Comparison of ENCODE assay signal across 18 cellular contexts in the genomic region with DNA sequence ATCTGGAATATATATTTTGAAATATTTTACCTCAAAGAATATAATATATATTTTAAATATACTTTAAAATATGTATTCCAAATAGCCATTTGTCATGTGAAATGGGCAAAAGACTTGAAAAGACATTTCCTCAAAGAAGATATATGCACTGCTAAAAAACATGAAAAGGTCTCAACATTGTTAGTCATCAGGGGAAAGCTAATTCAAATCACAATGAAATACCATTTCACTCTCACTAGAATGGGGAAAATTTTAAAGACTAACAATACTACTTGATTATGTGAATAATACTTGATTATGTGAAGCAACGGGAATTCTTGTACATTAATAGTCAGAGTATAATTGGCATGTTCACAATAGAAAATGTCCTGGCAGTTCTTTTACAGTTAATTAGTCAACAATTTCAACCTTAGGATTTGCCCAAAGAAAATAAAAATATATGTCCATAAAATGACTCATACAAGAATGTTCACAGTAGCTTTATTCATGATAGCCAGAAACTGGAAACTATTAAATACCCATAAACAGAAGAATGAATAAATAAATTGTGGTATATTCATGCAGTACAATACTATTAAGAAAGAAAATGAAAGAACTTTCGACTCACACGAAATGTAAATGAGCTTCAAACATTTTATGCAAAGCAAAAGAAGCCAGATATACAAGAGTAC. TPM values are rescaled to one million over a fixed set of nuclear protein-coding genes. Genes with fewer than 3 reads are reported as not detected.
DNase-seq lines count a peak whose midpoint lies in the region; ATAC-seq and TF ChIP-seq lines count a peak whose summit lies in the region.
"Had no signal": no experiment of that assay in that cellular context is flagged by ENCODE, and none has a peak within 500 bp of the region (broad histone marks: within the 10 kb centered on the region; RNA-seq: fewer than 3 reads in every experiment).

No MANE protein-coding gene starts in this region.

- no peak for TF ChIP-seq RAD21 in HCT116 (IDR thresholded peaks at IDR 0.05; ENCODE audit: low read depth)

- peaks cover 30% of the 10 kb centered on the region for H3K4me1 Mint-ChIP-seq in activated naive CD8-positive, alpha-beta T cell treated with anti-CD3 and anti-CD28 coated beads, Interleukin-2, amount 50 U/mL, for 24 hours

- TF ChIP-seq CTCF in AG04450 (IDR thresholded peaks at IDR 0.05; ENCODE audit: low read depth, low read length) (no peak), HCT116 (IDR thresholded peaks at IDR 0.05 in 2 of 3, conservative IDR thresholded peaks at IDR 0.05 in 1 of 3; ENCODE audit: borderline replicate concordance in 1 of 3, insufficient read depth in 1 of 3, low read depth in 2 of 3, low read length in 2 of 3) (no peak), fibroblast of villous mesenchyme (IDR thresholded peaks at IDR 0.05; ENCODE audit: insufficient read depth, low read depth, low read length) (no peak)

- CTCF ChIA-PET in AG04450 (lab: Charles Lee) (interaction anchor here (1.0 kb wide), 1 partner anchor 12 kb away, joined by 3 read pairs; no protein-coding TSS in a partner anchor), HCT116 (lab: Charles Lee) (no interaction called here)

- intact Hi-C loops in HCT116 (cut with micrococcal nuclease), result no loop called here

- no peak for TF ChIP-seq POLR2A in HCT116 (IDR thresholded peaks at IDR 0.05; ENCODE audit: borderline replicate concordance, extremely low read depth, insufficient read depth, insufficient read length)

- peaks cover 0 to 29% of the 10 kb centered on the region in 2 experiments; a peak in 3 of 4 replicates for H3K4me1 ChIP-seq in HCT116 (ENCODE audit: control insufficient read depth in 1 of 2, insufficient read depth in 2 of 2, low read length in 2 of 2)
- H3K4me1 ChIP-seq: Caco-2, heart right ventricle, right lobe of liver, testis had no signal

- no peaks in the 10 kb centered on the region for H3K9me3 ChIP-seq in AG04450 (ENCODE audit: control insufficient read depth, insufficient read depth, low read length)
- no peaks in the 10 kb centered on the region for H3K9me3 ChIP-seq in HCT116 (ENCODE audit: control insufficient read depth in 1 of 2, insufficient read depth in 1 of 2, low read depth in 1 of 2, low read length in 2 of 2)
- H3K9me3 ChIP-seq: Caco-2, heart right ventricle, neutrophil, right lobe of liver, testis had no signal

- H3K4me3 Mint-ChIP-seq in activated naive CD8-positive, alpha-beta T cell treated with anti-CD3 and anti-CD28 coated beads, Interleukin-2, amount 50 U/mL, for 24 hours, result no peak overlapping the region

- H3K4me2 ChIP-seq in HCT116 (ENCODE audit: low read length), result peak overlapping the region; percentile 22; the same call in 1 of the 2 replicates

- no peaks in the 10 kb centered on the region for H3K79me2 ChIP-seq in HCT116 (ENCODE audit: insufficient read depth, low read length)

- POLR2A ChIA-PET in AG04450 (lab: Yijun Ruan, JAX) (interaction anchor here (0.6 to 0.9 kb wide), 2 partner anchors 74 to 76 kb away, joined by 3 to 4 read pairs; no protein-coding TSS in a partner anchor), HCT116 (lab: Charles Lee) (no interaction called here)

- DNase-seq in AG04450 (ENCODE audit: low read depth, low spot score) (peak; percentile 2), HCT116 (ENCODE audit: low read depth, low spot score) (no peak), fibroblast of villous mesenchyme (ENCODE audit: low read depth) (peak; percentile 30), SIG-M5 (lab: John Stamatoyannopoulos, UW) (no peak), DMS 273 treated with DMSO at 0.1 percent for 48 hours (lab: John Stamatoyannopoulos, UW) (no peak), NCI-H146 treated with DMSO at 0.1 percent for 48 hours (lab: John Stamatoyannopoulos, UW; ENCODE audit: unreplicated experiment) (no peak)
- DNase-seq in activated naive CD8-positive, alpha-beta T cell treated with anti-CD3 and anti-CD28 coated beads, Interleukin-2, amount 50 U/mL, for 24 hours, result no peak
- DNase-seq: activated CD4-positive, alpha-beta T cell treated with anti-CD3 and anti-CD28 coated beads, Interleukin-2, amount 50 U/mL, for 48 hours; activated T-cell treated with anti-CD3 and anti-CD28 coated beads, Interleukin-2, amount 50 U/mL, for 48 hours; Caco-2; H7; heart right ventricle; left cardiac atrium; right lobe of liver; stimulated activated CD4-positive, alpha-beta T cell treated with anti-CD3 and anti-CD28 coated beads, Interleukin-4, amount 100 ng/mL, for 1 hour; testis had no signal

- H3K27me3 ChIP-seq in AG04450 (ENCODE audit: control insufficient read depth, insufficient read depth, low read length), result no peaks in the 10 kb centered on the region
- no peaks in the 10 kb centered on the region for H3K27me3 ChIP-seq in HCT116 (ENCODE audit: insufficient read depth, low read length)
- H3K27me3 ChIP-seq: heart right ventricle, neutrophil, right lobe of liver, testis had no signal

- no peaks in the 10 kb centered on the region for H3K36me3 ChIP-seq in HCT116 (ENCODE audit: control insufficient read depth in 1 of 2, insufficient read depth in 2 of 2, low read length in 2 of 2)
- H3K36me3 ChIP-seq: heart right ventricle, neutrophil, right lobe of liver had no signal

- no peak overlapping the region for H2AFZ ChIP-seq in HCT116 (ENCODE audit: low read depth, low read length, poor library complexity, severe bottlenecking)

- ATAC-seq in HCT116 (no peak), GM21367 (IDR thresholded peaks at IDR 0.05; ENCODE audit: unreplicated experiment) (no peak)
- ATAC-seq in activated naive CD8-positive, alpha-beta T cell treated with anti-CD3 and anti-CD28 coated beads, Interleukin-2, amount 50 U/mL, for 24 hours, result peak; percentile 74
- ATAC-seq: heart right ventricle, left cardiac atrium, right lobe of liver had no signal

- H3K9me3 Mint-ChIP-seq in activated naive CD8-positive, alpha-beta T cell treated with anti-CD3 and anti-CD28 coated beads, Interleukin-2, amount 50 U/mL, for 24 hours, result no peaks in the 10 kb centered on the region

- H3K27ac ChIP-seq in AG04450 (ENCODE audit: low read depth, low read length) (no peak overlapping the region), HCT116 (ENCODE audit: low read depth, low read length) (no peak overlapping the region)
- H3K27ac ChIP-seq: heart right ventricle, neutrophil, right lobe of liver, testis had no signal

- no peak overlapping the region for H3K27ac Mint-ChIP-seq in activated naive CD8-positive, alpha-beta T cell treated with anti-CD3 and anti-CD28 coated beads, Interleukin-2, amount 50 U/mL, for 24 hours

- H3K9me2 ChIP-seq in HCT116 (ENCODE audit: insufficient read depth), result no peaks in the 10 kb centered on the region; the same call in 1 of the 2 replicates

- H3K9ac ChIP-seq in HCT116 (ENCODE audit: low read length), result no peak overlapping the region

- H3K4me3 ChIP-seq in AG04450 (ENCODE audit: low read depth, low read length) (no peak overlapping the region; the same call in 1 of the 2 replicates), HCT116 (replicated peaks in 1 of 2; ENCODE audit: low read depth in 1 of 2, low read length in 2 of 2) (no peak overlapping the region), fibroblast of villous mesenchyme (ENCODE audit: low read depth, low read length) (no peak overlapping the region)
- H3K4me3 ChIP-seq: heart right ventricle, right lobe of liver, testis had no signal

- RAD21 ChIA-PET in HCT116 (lab: Charles Lee; ENCODE audit: low non-redundant PET in 1 of 2, low total read pairs in 2 of 2, uncharacterized antibody in 2 of 2, unreplicated experiment in 2 of 2), result no interaction called here

- no peaks in the 10 kb centered on the region for H4K20me1 ChIP-seq in HCT116 (ENCODE audit: insufficient read depth)

- H3K36me3 Mint-ChIP-seq in activated naive CD8-positive, alpha-beta T cell treated with anti-CD3 and anti-CD28 coated beads, Interleukin-2, amount 50 U/mL, for 24 hours (ENCODE audit: low read depth), result peaks cover 3% of the 10 kb centered on the region

- no TSS peak for BruUV-seq in HCT116 (replicated peaks; lab: Mats Ljungman, UMichigan)

- no peaks in the 10 kb centered on the region for H3K27me3 Mint-ChIP-seq in activated naive CD8-positive, alpha-beta T cell treated with anti-CD3 and anti-CD28 coated beads, Interleukin-2, amount 50 U/mL, for 24 hours

TF ChIP-seq in HCT116, 20 proteins besides CTCF, POLR2A, EP300 and RAD21 (continues in another document):
- TF ChIP-seq TCF7L2 (IDR thresholded peaks at IDR 0.05; ENCODE audit: borderline replicate concordance, extremely low read depth, insufficient read depth, insufficient read length) (no peak), EZH2phosphoT487 (IDR thresholded peaks at IDR 0.05; ENCODE audit: borderline replicate concordance) (no peak), POLR2AphosphoS5 (IDR thresholded peaks at IDR 0.05; ENCODE audit: low read depth, low read length) (no peak)
- TF ChIP-seq, protein P1, sequence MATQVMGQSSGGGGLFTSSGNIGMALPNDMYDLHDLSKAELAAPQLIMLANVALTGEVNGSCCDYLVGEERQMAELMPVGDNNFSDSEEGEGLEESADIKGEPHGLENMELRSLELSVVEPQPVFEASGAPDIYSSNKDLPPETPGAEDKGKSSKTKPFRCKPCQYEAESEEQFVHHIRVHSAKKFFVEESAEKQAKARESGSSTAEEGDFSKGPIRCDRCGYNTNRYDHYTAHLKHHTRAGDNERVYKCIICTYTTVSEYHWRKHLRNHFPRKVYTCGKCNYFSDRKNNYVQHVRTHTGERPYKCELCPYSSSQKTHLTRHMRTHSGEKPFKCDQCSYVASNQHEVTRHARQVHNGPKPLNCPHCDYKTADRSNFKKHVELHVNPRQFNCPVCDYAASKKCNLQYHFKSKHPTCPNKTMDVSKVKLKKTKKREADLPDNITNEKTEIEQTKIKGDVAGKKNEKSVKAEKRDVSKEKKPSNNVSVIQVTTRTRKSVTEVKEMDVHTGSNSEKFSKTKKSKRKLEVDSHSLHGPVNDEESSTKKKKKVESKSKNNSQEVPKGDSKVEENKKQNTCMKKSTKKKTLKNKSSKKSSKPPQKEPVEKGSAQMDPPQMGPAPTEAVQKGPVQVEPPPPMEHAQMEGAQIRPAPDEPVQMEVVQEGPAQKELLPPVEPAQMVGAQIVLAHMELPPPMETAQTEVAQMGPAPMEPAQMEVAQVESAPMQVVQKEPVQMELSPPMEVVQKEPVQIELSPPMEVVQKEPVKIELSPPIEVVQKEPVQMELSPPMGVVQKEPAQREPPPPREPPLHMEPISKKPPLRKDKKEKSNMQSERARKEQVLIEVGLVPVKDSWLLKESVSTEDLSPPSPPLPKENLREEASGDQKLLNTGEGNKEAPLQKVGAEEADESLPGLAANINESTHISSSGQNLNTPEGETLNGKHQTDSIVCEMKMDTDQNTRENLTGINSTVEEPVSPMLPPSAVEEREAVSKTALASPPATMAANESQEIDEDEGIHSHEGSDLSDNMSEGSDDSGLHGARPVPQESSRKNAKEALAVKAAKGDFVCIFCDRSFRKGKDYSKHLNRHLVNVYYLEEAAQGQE (IDR thresholded peaks at IDR 0.05; ENCODE audit: low read depth), result no peak

RNA-seq across cellular contexts. Expression of gene KBTBD6, which starts 6.8 kb away (rescaled TPM):
- polyA plus RNA-seq in AG04450 (2011; rRNA removed), result 7.2 and 8.3 TPM in 2 replicates
- 19.4 and 19.6 TPM in 2 replicates for polyA minus RNA-seq in AG04450 (2011; rRNA and poly(A)+ RNA removed)
- total RNA-seq in HCT116 (2021; ENCODE audit: unreplicated experiment) (9.1 TPM), fibroblast of villous mesenchyme (12.6 and 17.7 TPM in 2 replicates)
- polyA plus RNA-seq in HCT116 (2012), result 2.5 and 3.8 TPM in 2 replicates

RNA-seq across cellular contexts. Expression of gene KBTBD7, which starts 54.9 kb away (rescaled TPM):
- 5.6 and 6.9 TPM in 2 replicates for polyA plus RNA-seq in AG04450 (2011; rRNA removed)
- polyA minus RNA-seq in AG04450 (2011; rRNA and poly(A)+ RNA removed), result 16.5 and 16.6 TPM in 2 replicates
- total RNA-seq in HCT116 (2021; ENCODE audit: unreplicated experiment) (6.2 TPM), fibroblast of villous mesenchyme (5.8 and 8.6 TPM in 2 replicates)
- 2.6 and 2.7 TPM in 2 replicates for polyA plus RNA-seq in HCT116 (2012)

Comparison
In these comparisons a context has a peak if more than half of its experiments do, and no peak if none do; other contexts are left out.
1. DNase-seq: peak in AG04450 (single experiment) and fibroblast of villous mesenchyme (single experiment); none in HCT116 (single experiment), activated naive CD8-positive, alpha-beta T cell treated with anti-CD3 and anti-CD28 coated beads, Interleukin-2, amount 50 U/mL, for 24 hours (single experiment), SIG-M5 (single experiment), DMS 273 treated with DMSO at 0.1 percent for 48 hours (single experiment) and NCI-H146 treated with DMSO at 0.1 percent for 48 hours (single experiment).